ENCODE assay signal across 8 cellular contexts in the genomic region with DNA sequence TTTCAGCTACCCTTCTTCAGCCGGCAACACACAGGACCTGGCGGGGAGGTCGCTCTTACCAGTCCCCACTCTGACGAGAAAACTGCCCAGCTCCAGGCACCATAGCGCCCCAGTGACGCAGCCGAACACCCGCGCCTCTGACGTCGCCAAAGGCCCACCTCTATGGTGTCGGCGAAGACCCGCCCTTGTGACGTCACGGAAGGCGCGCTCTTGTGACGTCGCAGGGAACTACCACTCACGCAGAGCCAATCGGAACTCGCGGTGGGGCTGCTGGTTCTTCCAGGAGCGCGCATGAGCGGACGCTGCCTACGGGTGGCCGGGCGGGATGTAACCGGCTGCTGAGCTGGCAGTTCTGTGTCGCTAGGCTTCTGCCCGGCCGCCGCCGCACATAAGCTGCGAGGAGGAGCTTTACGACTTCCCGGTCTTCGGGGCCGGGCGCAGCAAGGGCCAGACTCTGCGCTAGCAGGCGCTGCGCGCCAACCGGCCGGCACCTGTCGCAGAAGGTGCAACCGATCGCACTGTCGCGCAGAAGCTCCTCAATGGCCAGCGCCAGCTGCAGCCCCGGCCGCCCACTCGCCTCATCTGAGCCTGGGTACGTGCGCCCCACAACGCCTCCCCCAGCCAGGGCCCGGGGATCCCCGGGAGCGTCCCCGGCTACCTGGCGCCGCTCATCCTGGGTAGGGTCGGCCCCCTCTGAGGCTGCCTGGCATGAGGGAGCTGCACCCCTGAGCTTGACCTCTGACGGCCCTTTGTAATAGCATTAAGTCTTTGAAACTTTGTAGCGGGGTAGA.
DNase-seq lines count a peak whose midpoint lies in the region; ATAC-seq, FAIRE-seq and TF ChIP-seq lines count a peak whose summit lies in the region.
"Not testable (repeated sequence)": the region's sequence is repeated elsewhere in the genome, so short reads cannot be mapped to it uniquely, and the experiment has no call there.

No MANE protein-coding gene starts in this region.

- H3K9me3 ChIP-seq in adrenal gland (replicated peaks in 1 of 3); heart right ventricle; upper lobe of right lung: not testable (repeated sequence)

- H3K4me3 ChIP-seq in adrenal gland (peak overlapping the region; percentile 62 to 85 (median 77)), heart right ventricle (peak overlapping the region; percentile 26 to 82 (median 78)), upper lobe of right lung (peak overlapping the region; percentile 77)

- H3K27me3 ChIP-seq in adrenal gland, heart right ventricle, upper lobe of right lung: not testable (repeated sequence)

- DNase-seq in GM12891 (ENCODE audit: insufficient read length, low spot score), result peak; percentile 60
- peak; percentile 99 for DNase-seq in NCI-H1436 (lab: John Stamatoyannopoulos, UW)
- DNase-seq in SW480 (ENCODE audit: low spot score), result peak; percentile 97
- peak; percentile 100 for DNase-seq in adrenal gland
- peak; percentile 100 for DNase-seq in heart right ventricle
- peak; percentile 99 to 100 (median 100) for DNase-seq in posterior cingulate gyrus
- peak; percentile 100 for DNase-seq in upper lobe of right lung

- 0% methylated on average over 2 to 59 of the region's 70 CpGs for WGBS in adrenal gland, 4 donors
- WGBS in heart right ventricle, 2 donors, result 0 to 1% methylated on average over 48 to 60 of the region's 70 CpGs

- H3K36me3 ChIP-seq in adrenal gland (replicated peaks in 1 of 2); upper lobe of right lung: not testable (repeated sequence)
- H3K36me3 ChIP-seq in heart right ventricle, result peaks cover 0 to 11% (median 0%) of the 10 kb centered on the region in 9 donors

- peak; percentile 99 for ATAC-seq in HG02840 (IDR thresholded peaks at IDR 0.05; ENCODE audit: low FRiP score, unreplicated experiment)
- peak; percentile 100 for ATAC-seq in heart right ventricle
- peak; percentile 100 for ATAC-seq in upper lobe of right lung

- TF ChIP-seq CTCF in adrenal gland (IDR thresholded peaks at IDR 0.05) (peak in 3 of 6 experiments; percentile 8 to 29 (median 22)), heart right ventricle (IDR thresholded peaks at IDR 0.05) (peak in 1 of 9 donors; percentile 10)
- not testable (repeated sequence) for TF ChIP-seq CTCF in upper lobe of right lung (IDR thresholded peaks at IDR 0.05)

- intact Hi-C loops in adrenal gland (cut with DNase I); heart right ventricle (cut with DNase I); posterior cingulate gyrus (cut with DNase I); upper lobe of right lung (cut with DNase I): not testable (repeated sequence)

- TF ChIP-seq POLR2A in GM12891 (IDR thresholded peaks at IDR 0.05; ENCODE audit: low read depth, low read length), result not testable (repeated sequence)
- peak; percentile 81 to 90 for TF ChIP-seq POLR2A in adrenal gland (IDR thresholded peaks at IDR 0.05)

- H3K27ac ChIP-seq in adrenal gland, result peak overlapping the region; percentile 30 to 90 (median 84)
- H3K27ac ChIP-seq in heart right ventricle, result peak overlapping the region; percentile 49 to 91 (median 84)
- H3K27ac ChIP-seq in upper lobe of right lung, result peak overlapping the region; percentile 87

- FAIRE-seq in GM12891 (lab: Jason Lieb, UNC), result peak; percentile 92

- not testable (repeated sequence) for H3K4me1 ChIP-seq in adrenal gland (replicated peaks in 1 of 2); heart right ventricle; upper lobe of right lung

Comparison
In these comparisons a context has a peak if more than half of its experiments do, and no peak if none do; other contexts are left out.
1. Peak in every context shown above with its lines: DNase-seq, ATAC-seq, H3K4me3 ChIP-seq and H3K27ac ChIP-seq.